8 cellular contexts compared by ENCODE assay signal in genomic region chr20:290081-290831, GRCh38. TPM values are rescaled to one million over a fixed set of nuclear protein-coding genes. Genes with fewer than 3 reads are reported as not detected.
DNase-seq lines count a peak whose midpoint lies in the region; ATAC-seq and TF ChIP-seq lines count a peak whose summit lies in the region.

Gene C20orf96, minus strand, starts transcription at chr20:290750. Its CDS starts 140 bp downstream, at chr20:290610.

- peak within 1 kb of the TSS; percentile 29 for H3K27ac ChIP-seq in CD4-positive, alpha-beta memory T cell (ENCODE audit: low read depth, low read length)

- peak; percentile 84 for ATAC-seq in GM19438 (IDR thresholded peaks at IDR 0.05; ENCODE audit: low read depth, unreplicated experiment)
- peak; percentile 96 for ATAC-seq in activated CD8-positive, alpha-beta T cell treated with anti-CD3 and anti-CD28 coated beads for 36 hours

- H3K4me3 ChIP-seq in CD4-positive, alpha-beta memory T cell (ENCODE audit: low read length in 2 of 2) = peak within 1 kb of the TSS; percentile 66 to 68

- peak; percentile 77 to 85 (median 81) for DNase-seq in CD4-positive, alpha-beta memory T cell
- DNase-seq in HK-2 (ENCODE audit: unreplicated experiment) = peak; percentile 90
- peak; percentile 86 for DNase-seq in NCI-H82 treated with DMSO at 0.1 percent for 48 hours (lab: John Stamatoyannopoulos, UW; ENCODE audit: unreplicated experiment)
- peak; percentile 94 for DNase-seq in activated CD8-positive, alpha-beta T cell treated with anti-CD3 and anti-CD28 coated beads for 36 hours
- peak; percentile 77 for DNase-seq in effector CD8-positive, alpha-beta T cell (lab: John Stamatoyannopoulos, UW)
- DNase-seq in medulla oblongata (ENCODE audit: extremely low spot score) = peak; percentile 95
- DNase-seq in stimulated activated CD4-positive, alpha-beta T cell treated with anti-CD3 and anti-CD28 coated beads, TNF-alpha, amount 100 ng/mL, for 48 hours (ENCODE audit: low read depth in 3 of 3) = peak; percentile 79 to 89 (median 79)

- H3K36me3 Mint-ChIP-seq in CD4-positive, alpha-beta memory T cell = no peaks in the 10 kb centered on the region
- H3K36me3 Mint-ChIP-seq in activated CD8-positive, alpha-beta T cell treated with anti-CD3 and anti-CD28 coated beads for 36 hours (ENCODE audit: low read depth) = no peaks in the 10 kb centered on the region

- no peaks in the 10 kb centered on the region for H3K27me3 Mint-ChIP-seq in CD4-positive, alpha-beta memory T cell
- no peaks in the 10 kb centered on the region for H3K27me3 Mint-ChIP-seq in activated CD8-positive, alpha-beta T cell treated with anti-CD3 and anti-CD28 coated beads for 36 hours

- no peaks in the 10 kb centered on the region for H3K27me3 ChIP-seq in CD4-positive, alpha-beta memory T cell (ENCODE audit: insufficient read depth, low read length)

- H3K4me1 ChIP-seq in CD4-positive, alpha-beta memory T cell (ENCODE audit: insufficient read depth, low read length) = peaks cover 19% of the 10 kb centered on the region

- H3K9me3 ChIP-seq in CD4-positive, alpha-beta memory T cell (ENCODE audit: control insufficient read depth in 1 of 2, low read length in 2 of 2) = no peaks in the 10 kb centered on the region

- no peak for TF ChIP-seq CTCF in activated CD8-positive, alpha-beta T cell treated with anti-CD3 and anti-CD28 coated beads for 36 hours (IDR thresholded peaks at IDR 0.05)

- H3K36me3 ChIP-seq in CD4-positive, alpha-beta memory T cell (ENCODE audit: insufficient read depth, low read length) = no peaks in the 10 kb centered on the region

- intact Hi-C loops in CD4-positive, alpha-beta memory T cell (cut with micrococcal nuclease) = loop anchor here (1.0 kb wide), 2 partner anchors 35 to 40 kb away; partner anchors contain the start of gene SOX12
- intact Hi-C loops in activated CD8-positive, alpha-beta T cell treated with anti-CD3 and anti-CD28 coated beads for 36 hours (cut with micrococcal nuclease) = no loop called here

- peaks cover 0 to 1% (median 0%) of the 10 kb centered on the region in 8 donors for H3K9me3 Mint-ChIP-seq in CD4-positive, alpha-beta memory T cell
- no peaks in the 10 kb centered on the region for H3K9me3 Mint-ChIP-seq in activated CD8-positive, alpha-beta T cell treated with anti-CD3 and anti-CD28 coated beads for 36 hours

- H3K4me1 Mint-ChIP-seq in CD4-positive, alpha-beta memory T cell = peaks cover 3 to 7% (median 5%) of the 10 kb centered on the region in 4 donors
- H3K4me1 Mint-ChIP-seq in activated CD8-positive, alpha-beta T cell treated with anti-CD3 and anti-CD28 coated beads for 36 hours (ENCODE audit: low read depth) = peaks cover 11% of the 10 kb centered on the region

- peak within 1 kb of the TSS in 1 of 7 donors; percentile 73 for H3K27ac Mint-ChIP-seq in CD4-positive, alpha-beta memory T cell
- H3K27ac Mint-ChIP-seq in activated CD8-positive, alpha-beta T cell treated with anti-CD3 and anti-CD28 coated beads for 36 hours = no peak within 1 kb of the TSS

- H3K4me3 Mint-ChIP-seq in CD4-positive, alpha-beta memory T cell = peak within 1 kb of the TSS in 1 of 8 donors; percentile 34
- no peak within 1 kb of the TSS for H3K4me3 Mint-ChIP-seq in activated CD8-positive, alpha-beta T cell treated with anti-CD3 and anti-CD28 coated beads for 36 hours

- POLR2A ChIA-PET in CD4-positive, alpha-beta memory T cell (lab: Charles Lee; ENCODE audit: partially characterized antibody) = no interaction called here
- POLR2A ChIA-PET in activated CD8-positive, alpha-beta T cell treated with anti-CD3 and anti-CD28 coated beads for 36 hours (lab: Charles Lee) = no interaction called here

- CTCF ChIA-PET in CD4-positive, alpha-beta memory T cell (lab: Charles Lee; ENCODE audit: partially characterized antibody) = interaction anchor here (1.0 kb wide), 1 partner anchor 41 kb away, joined by 3 read pairs; no protein-coding TSS in a partner anchor
- CTCF ChIA-PET in activated CD8-positive, alpha-beta T cell treated with anti-CD3 and anti-CD28 coated beads for 36 hours (lab: Charles Lee) = interaction anchor here (1.4 kb wide), 1 partner anchor 41 kb away, joined by 8 read pairs; no protein-coding TSS in a partner anchor

RNA-seq across cellular contexts. Expression of gene C20orf96, which starts in this region (rescaled TPM):
- total RNA-seq in CD4-positive, alpha-beta memory T cell = 1 to 10 TPM; 1.8 to 2.5 TPM
- polyA plus RNA-seq in CD4-positive, alpha-beta memory T cell = under 1 TPM; 0.25 to 0.39 TPM
- 1 to 10 TPM; 7.1 to 7.4 TPM for total RNA-seq in activated CD8-positive, alpha-beta T cell treated with anti-CD3 and anti-CD28 coated beads for 36 hours

Comparison
In these comparisons a context has a peak if more than half of its experiments do, and no peak if none do; other contexts are left out.
1. Peak in every context shown above with its lines: DNase-seq, ATAC-seq, H3K4me3 ChIP-seq and H3K27ac ChIP-seq.